Comparison of ENCODE assay signal across 15 cellular contexts in the genomic region with DNA sequence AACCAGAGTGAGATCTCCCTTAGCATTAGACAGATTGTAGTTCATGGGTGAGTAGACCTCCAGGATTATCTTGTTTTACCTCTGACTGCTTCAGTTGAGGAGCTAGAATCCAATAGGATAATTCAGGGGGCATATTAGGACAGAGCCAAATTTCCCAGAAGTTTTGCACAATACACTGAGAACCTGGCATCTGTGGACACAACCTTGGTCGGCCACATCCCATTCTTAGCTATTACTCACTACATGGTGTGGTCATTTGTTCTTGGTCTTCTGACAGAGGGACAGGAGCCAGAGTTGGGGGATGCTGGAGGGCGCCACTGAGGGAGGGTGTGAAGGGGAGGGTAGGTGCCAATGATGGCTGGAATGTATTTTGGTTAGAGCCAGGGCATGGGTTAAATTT.
DNase-seq lines count a peak whose midpoint lies in the region; TF ChIP-seq lines count a peak whose summit lies in the region.
"Had no signal": no experiment of that assay in that cellular context is flagged by ENCODE, and none has a peak within 500 bp of the region (broad histone marks: within the 10 kb centered on the region; RNA-seq: fewer than 3 reads in every experiment).

No MANE protein-coding gene starts in this region.

- H3K27me3 ChIP-seq in adipocyte (replicated peaks; ENCODE audit: control insufficient read depth, insufficient read depth, low read length) (no peaks in the 10 kb centered on the region), fibroblast of lung (ENCODE audit: control insufficient read depth, insufficient read depth, low read length) (no peaks in the 10 kb centered on the region)
- H3K27me3 ChIP-seq: Peyer's patch had no signal

- H3K9me3 ChIP-seq in adipocyte (ENCODE audit: control insufficient read depth, low read length), result peaks cover 14% of the 10 kb centered on the region
- no peaks in the 10 kb centered on the region for H3K9me3 ChIP-seq in fibroblast of lung (ENCODE audit: control insufficient read depth, insufficient read depth, low read depth, low read length)
- H3K9me3 ChIP-seq: Peyer's patch had no signal

- H3K4me2 ChIP-seq in fibroblast of lung (ENCODE audit: extremely low read depth, insufficient read depth, low read length), result no peak overlapping the region
- H3K4me2 ChIP-seq: A549 had no signal

- H2AFZ ChIP-seq in fibroblast of lung (ENCODE audit: low read length), result no peak overlapping the region

- no peaks in the 10 kb centered on the region for H4K20me1 ChIP-seq in fibroblast of lung (ENCODE audit: control insufficient read depth, extremely low read depth, insufficient read depth, low read length)

- no peak overlapping the region for H3K27ac ChIP-seq in fibroblast of lung (ENCODE audit: insufficient read depth, low read length)
- H3K27ac ChIP-seq: A549, Peyer's patch had no signal

- H3K4me3 ChIP-seq in adipocyte (ENCODE audit: low read length) (peak overlapping the region; percentile 30), fibroblast of lung (replicated peaks in 1 of 4; ENCODE audit: control extremely low read depth in 1 of 4, insufficient read depth in 1 of 4, low read depth in 3 of 4, low read length in 4 of 4) (no peak overlapping the region), skeletal muscle cell (ENCODE audit: low read depth, low read length) (no peak overlapping the region)
- H3K4me3 ChIP-seq: A549, Peyer's patch had no signal

- peak; percentile 44 for DNase-seq in AG20443 (ENCODE audit: low spot score)
- DNase-seq in adipocyte (ENCODE audit: low read depth), result peak; percentile 24
- DNase-seq in fibroblast of lung (ENCODE audit: low read depth in 2 of 2), result peak; percentile 39 to 53
- peak; percentile 43 for DNase-seq in skeletal muscle cell (ENCODE audit: low read depth)
- DNase-seq in RPMI8226, result no peak
- no peak for DNase-seq in NCI-H1694 treated with DMSO at 0.1 percent for 48 hours (lab: John Stamatoyannopoulos, UW)
- DNase-seq in superior temporal gyrus (ENCODE audit: extremely low spot score), result no peak
- no peak for DNase-seq in iPS-NIHi11 (ENCODE audit: low spot score)
- DNase-seq: C1 segment of cervical spinal cord; CD8-positive, alpha-beta memory T cell; Kasumi-1; NCI-H1105; NCI-H2081 treated with DMSO at 0.1 percent for 48 hours; Peyer's patch had no signal

- no peak for TF ChIP-seq CTCF in fibroblast of lung (conservative IDR thresholded peaks at IDR 0.05 in 1 of 2, IDR thresholded peaks at IDR 0.05 in 1 of 2; ENCODE audit: low read depth in 1 of 2, low read length in 2 of 2)

- H3K36me3 ChIP-seq in adipocyte (ENCODE audit: control insufficient read depth, insufficient read depth, low read length, severe bottlenecking) (peaks cover 48% of the 10 kb centered on the region), fibroblast of lung (ENCODE audit: control insufficient read depth, insufficient read depth, low read length) (no peaks in the 10 kb centered on the region)
- H3K36me3 ChIP-seq: Peyer's patch had no signal

- H3K9ac ChIP-seq in adipocyte (ENCODE audit: low read length) (peak overlapping the region; percentile 55), fibroblast of lung (ENCODE audit: insufficient read depth, low read length) (no peak overlapping the region)

- no peaks in the 10 kb centered on the region for H3K79me2 ChIP-seq in fibroblast of lung (ENCODE audit: control insufficient read depth, insufficient read depth, low read length)

- H3K4me1 ChIP-seq in adipocyte (ENCODE audit: control insufficient read depth, insufficient read depth, low read length) (peaks cover 46% of the 10 kb centered on the region), fibroblast of lung (ENCODE audit: control insufficient read depth, extremely low read depth, insufficient read depth, low read length) (no peaks in the 10 kb centered on the region)
- H3K4me1 ChIP-seq: Peyer's patch had no signal

Comparison
In these comparisons a context has a peak if more than half of its experiments do, and no peak if none do; other contexts are left out.
1. DNase-seq: peak in AG20443 (single experiment), adipocyte (single experiment), fibroblast of lung (2 of 2) and skeletal muscle cell (single experiment); none in RPMI8226 (single experiment), NCI-H1694 treated with DMSO at 0.1 percent for 48 hours (single experiment), superior temporal gyrus (single experiment) and iPS-NIHi11 (single experiment).